In the genomic region with DNA sequence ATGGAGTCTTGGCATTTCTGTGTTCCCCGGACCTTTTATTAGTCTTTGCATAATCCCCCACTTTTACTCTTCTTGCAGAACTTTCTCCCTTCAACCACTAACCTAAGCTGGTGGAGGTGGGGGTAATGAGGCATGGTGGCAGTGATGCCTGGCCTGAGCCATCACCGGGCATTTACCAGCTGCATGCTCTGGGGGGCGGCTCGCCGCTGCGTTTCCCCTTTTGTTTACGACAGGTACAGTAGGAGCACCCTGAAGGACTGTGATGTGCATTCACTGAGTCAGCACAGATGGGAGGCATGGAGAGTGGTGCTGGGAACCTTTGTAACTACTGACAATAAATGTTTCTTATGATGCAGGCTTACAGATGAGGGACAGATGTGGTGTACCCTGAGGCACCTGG, we compare ENCODE assay signal across 2 cellular contexts.
TF ChIP-seq lines count a peak whose summit lies in the region.

No MANE protein-coding gene starts in this region.

TF ChIP-seq in SK-N-SH, 30 proteins besides CTCF, POLR2A, EP300 and RAD21 (continued from another document):
- TF ChIP-seq, protein P1, sequence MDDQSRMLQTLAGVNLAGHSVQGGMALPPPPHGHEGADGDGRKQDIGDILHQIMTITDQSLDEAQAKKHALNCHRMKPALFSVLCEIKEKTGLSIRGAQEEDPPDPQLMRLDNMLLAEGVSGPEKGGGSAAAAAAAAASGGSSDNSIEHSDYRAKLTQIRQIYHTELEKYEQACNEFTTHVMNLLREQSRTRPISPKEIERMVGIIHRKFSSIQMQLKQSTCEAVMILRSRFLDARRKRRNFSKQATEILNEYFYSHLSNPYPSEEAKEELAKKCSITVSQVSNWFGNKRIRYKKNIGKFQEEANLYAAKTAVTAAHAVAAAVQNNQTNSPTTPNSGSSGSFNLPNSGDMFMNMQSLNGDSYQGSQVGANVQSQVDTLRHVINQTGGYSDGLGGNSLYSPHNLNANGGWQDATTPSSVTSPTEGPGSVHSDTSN (IDR thresholded peaks at IDR 0.05) = no peak
- TF ChIP-seq, protein P2, sequence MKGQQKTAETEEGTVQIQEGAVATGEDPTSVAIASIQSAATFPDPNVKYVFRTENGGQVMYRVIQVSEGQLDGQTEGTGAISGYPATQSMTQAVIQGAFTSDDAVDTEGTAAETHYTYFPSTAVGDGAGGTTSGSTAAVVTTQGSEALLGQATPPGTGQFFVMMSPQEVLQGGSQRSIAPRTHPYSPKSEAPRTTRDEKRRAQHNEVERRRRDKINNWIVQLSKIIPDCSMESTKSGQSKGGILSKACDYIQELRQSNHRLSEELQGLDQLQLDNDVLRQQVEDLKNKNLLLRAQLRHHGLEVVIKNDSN (IDR thresholded peaks at IDR 0.05; ENCODE audit: borderline replicate concordance, low read depth) = no peak
- TF ChIP-seq GATA2 (CRISPR knock-in tag; IDR thresholded peaks at IDR 0.05) = no peak
- no peak for TF ChIP-seq NRF1 (IDR thresholded peaks at IDR 0.05; ENCODE audit: low read depth, low read length)
- TF ChIP-seq RFX5 (IDR thresholded peaks at IDR 0.05; ENCODE audit: low read length) = no peak
- TF ChIP-seq TAF1 (IDR thresholded peaks at IDR 0.05; ENCODE audit: borderline replicate concordance, low read depth, low read length) = no peak
- no peak for TF ChIP-seq RCOR1 (IDR thresholded peaks at IDR 0.05; ENCODE audit: low read length)
- TF ChIP-seq GABPA (IDR thresholded peaks at IDR 0.05; ENCODE audit: low read depth) = no peak
- no peak for TF ChIP-seq FOSL2 (IDR thresholded peaks at IDR 0.05; ENCODE audit: borderline replicate concordance, low read depth)
- TF ChIP-seq SIN3A (IDR thresholded peaks at IDR 0.05; ENCODE audit: borderline replicate concordance, low read depth, low read length) = no peak
- TF ChIP-seq TCF12 (IDR thresholded peaks at IDR 0.05) = no peak
- no peak for TF ChIP-seq MXI1 (IDR thresholded peaks at IDR 0.05; ENCODE audit: low read depth, low read length)
- TF ChIP-seq FOXM1 (IDR thresholded peaks at IDR 0.05; ENCODE audit: low read depth) = no peak

TF ChIP-seq in SK-N-SH treated with all-trans-retinoic acid at 6 μM for 48 hours, 23 proteins besides CTCF, POLR2A, EP300 and RAD21 (continued from another document):
- TF ChIP-seq, protein P3, sequence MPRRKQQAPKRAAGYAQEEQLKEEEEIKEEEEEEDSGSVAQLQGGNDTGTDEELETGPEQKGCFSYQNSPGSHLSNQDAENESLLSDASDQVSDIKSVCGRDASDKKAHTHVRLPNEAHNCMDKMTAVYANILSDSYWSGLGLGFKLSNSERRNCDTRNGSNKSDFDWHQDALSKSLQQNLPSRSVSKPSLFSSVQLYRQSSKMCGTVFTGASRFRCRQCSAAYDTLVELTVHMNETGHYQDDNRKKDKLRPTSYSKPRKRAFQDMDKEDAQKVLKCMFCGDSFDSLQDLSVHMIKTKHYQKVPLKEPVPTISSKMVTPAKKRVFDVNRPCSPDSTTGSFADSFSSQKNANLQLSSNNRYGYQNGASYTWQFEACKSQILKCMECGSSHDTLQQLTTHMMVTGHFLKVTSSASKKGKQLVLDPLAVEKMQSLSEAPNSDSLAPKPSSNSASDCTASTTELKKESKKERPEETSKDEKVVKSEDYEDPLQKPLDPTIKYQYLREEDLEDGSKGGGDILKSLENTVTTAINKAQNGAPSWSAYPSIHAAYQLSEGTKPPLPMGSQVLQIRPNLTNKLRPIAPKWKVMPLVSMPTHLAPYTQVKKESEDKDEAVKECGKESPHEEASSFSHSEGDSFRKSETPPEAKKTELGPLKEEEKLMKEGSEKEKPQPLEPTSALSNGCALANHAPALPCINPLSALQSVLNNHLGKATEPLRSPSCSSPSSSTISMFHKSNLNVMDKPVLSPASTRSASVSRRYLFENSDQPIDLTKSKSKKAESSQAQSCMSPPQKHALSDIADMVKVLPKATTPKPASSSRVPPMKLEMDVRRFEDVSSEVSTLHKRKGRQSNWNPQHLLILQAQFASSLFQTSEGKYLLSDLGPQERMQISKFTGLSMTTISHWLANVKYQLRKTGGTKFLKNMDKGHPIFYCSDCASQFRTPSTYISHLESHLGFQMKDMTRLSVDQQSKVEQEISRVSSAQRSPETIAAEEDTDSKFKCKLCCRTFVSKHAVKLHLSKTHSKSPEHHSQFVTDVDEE (CRISPR knock-in tag; IDR thresholded peaks at IDR 0.05) = no peak
- TF ChIP-seq ZFP3 (CRISPR knock-in tag; IDR thresholded peaks at IDR 0.05) = no peak
- TF ChIP-seq ZNF8 (CRISPR knock-in tag; IDR thresholded peaks at IDR 0.05) = no peak
- no peak for TF ChIP-seq ZC3H10 (CRISPR knock-in tag; IDR thresholded peaks at IDR 0.05)
- TF ChIP-seq SNAI2 (CRISPR knock-in tag; IDR thresholded peaks at IDR 0.05) = no peak
- TF ChIP-seq ESRRG (CRISPR knock-in tag; IDR thresholded peaks at IDR 0.05) = no peak
- TF ChIP-seq ZNF565 (CRISPR knock-in tag; conservative IDR thresholded peaks at IDR 0.05; ENCODE audit: low read depth) = no peak
